ENCODE assay signal across 10 cellular contexts in the genomic region with DNA sequence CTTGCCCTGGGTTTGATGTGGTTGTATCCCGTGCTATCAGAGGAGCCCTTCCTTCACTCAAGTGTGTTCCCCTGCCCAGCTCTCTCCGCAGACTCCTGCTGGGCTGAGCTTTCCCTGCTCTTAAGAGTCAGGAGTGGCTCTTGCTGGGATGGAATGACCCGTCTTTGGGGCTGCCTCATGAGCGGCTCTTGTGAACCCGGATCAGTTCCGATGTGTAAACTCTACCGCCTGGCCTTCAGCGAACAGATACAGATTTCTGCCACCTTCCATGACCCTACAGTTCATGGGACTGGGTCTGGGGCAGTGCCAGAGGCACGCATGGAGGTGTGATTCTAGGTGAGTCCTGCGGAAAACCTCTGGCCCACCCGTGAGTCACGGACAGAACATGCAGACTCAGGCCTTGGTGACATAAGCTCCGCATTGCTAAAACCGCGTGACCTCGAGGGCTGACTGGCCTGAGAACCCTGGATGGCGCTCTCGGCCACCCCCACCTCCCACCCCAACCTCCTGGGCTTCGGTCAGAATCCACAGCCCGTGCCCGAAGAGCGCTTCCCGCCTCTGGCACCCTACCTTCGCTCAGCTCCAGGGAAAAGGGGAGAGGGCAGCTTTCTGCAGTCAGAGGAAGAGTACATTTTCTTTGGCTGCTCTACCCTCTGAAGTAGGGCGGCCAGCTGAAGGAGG. TPM values are rescaled to one million over a fixed set of nuclear protein-coding genes. Genes with fewer than 3 reads are reported as not detected.
DNase-seq lines count a peak whose midpoint lies in the region; ATAC-seq and TF ChIP-seq lines count a peak whose summit lies in the region.
"Had no signal": no experiment of that assay in that cellular context is flagged by ENCODE, and none has a peak within 500 bp of the region (broad histone marks: within the 10 kb centered on the region; RNA-seq: fewer than 3 reads in every experiment).

No MANE protein-coding gene starts in this region.

- no peak overlapping the region for H3K27ac ChIP-seq in endodermal cell (ENCODE audit: low read depth, low read length)
- H3K27ac ChIP-seq in muscle layer of colon (ENCODE audit: low read depth, low read length) = peak overlapping the region; percentile 79
- H3K27ac ChIP-seq in transverse colon = peak overlapping the region; percentile 92 to 97 (median 96)
- no peak overlapping the region for H3K27ac ChIP-seq in Karpas-422 (ENCODE audit: low read length)

- WGBS in endodermal cell (ENCODE audit: insufficient coverage in 1 of 2, insufficient read length in 1 of 2), 2 experiments = 10 to 15% methylated on average over 12 to 25 of the region's 25 CpGs
- WGBS in transverse colon (ENCODE audit: low coverage in 1 of 2), 2 donors = 92 to 100% methylated on average over 3 to 18 of the region's 25 CpGs

- no peak overlapping the region for H3K27ac Mint-ChIP-seq in activated T-cell treated with anti-CD3 and anti-CD28 coated beads, Interleukin-2, amount 50 U/mL, for 72 hours
- peak overlapping the region; percentile 9 for H3K27ac Mint-ChIP-seq in endodermal cell

- H3K27me3 ChIP-seq in endodermal cell (ENCODE audit: control insufficient read depth, insufficient read depth, low read length, poor library complexity, severe bottlenecking) (peaks cover 98% of the 10 kb centered on the region), muscle layer of colon (ENCODE audit: control insufficient read depth in 1 of 2, insufficient read depth in 2 of 2, low read length in 2 of 2) (no peaks in the 10 kb centered on the region), transverse colon (peaks cover 12% of the 10 kb centered on the region), Karpas-422 (ENCODE audit: low read length) (no peaks in the 10 kb centered on the region)

- no peak for TF ChIP-seq CTCF in endodermal cell (conservative IDR thresholded peaks at IDR 0.05)
- no peak for TF ChIP-seq CTCF in transverse colon (IDR thresholded peaks at IDR 0.05)

- no peaks in the 10 kb centered on the region for H3K9me2 ChIP-seq in Karpas-422 (replicated peaks; ENCODE audit: insufficient read depth, low read length)

- no peak for TF ChIP-seq POLR2A in transverse colon (IDR thresholded peaks at IDR 0.05)

- no peaks in the 10 kb centered on the region for H4K20me1 ChIP-seq in Karpas-422 (ENCODE audit: insufficient read depth, low read depth, low read length)

- intact Hi-C loops in transverse colon (cut with DNase I; ENCODE audit: low total_unique reads) = loop anchor here (5.0 kb wide), 1 partner anchor 199 kb away; no protein-coding TSS in a partner anchor

- in situ Hi-C loops in transverse colon (cut with MboI; ENCODE audit: low pct_ligation_motif_present in 1 of 4, low pct_unique_long_range_greater_than_20kb in 1 of 4, low sequenced_read_pairs in 3 of 4) = no loop called here

- no peak for DNase-seq in activated T-cell treated with anti-CD3 and anti-CD28 coated beads, Interleukin-2, amount 50 U/mL, for 72 hours
- DNase-seq in activated T-cell treated with anti-CD3 and anti-CD28 coated beads for 4 hours (no peak), endodermal cell (peak; percentile 78), transverse colon (no peak), Karpas-422 (no peak)
- DNase-seq: stimulated activated CD4-positive, alpha-beta T cell treated with anti-CD3 and anti-CD28 coated beads, Interleukin-15, amount 100 ng/mL, for 24 hours had no signal

- H3K4me3 Mint-ChIP-seq in activated T-cell treated with anti-CD3 and anti-CD28 coated beads, Interleukin-2, amount 50 U/mL, for 72 hours = peak overlapping the region; percentile 36 to 85
- H3K4me3 Mint-ChIP-seq in endodermal cell = peak overlapping the region; percentile 69

- H3K36me3 Mint-ChIP-seq in activated T-cell treated with anti-CD3 and anti-CD28 coated beads, Interleukin-2, amount 50 U/mL, for 72 hours (ENCODE audit: insufficient read depth in 2 of 2) = peaks cover 0 to 4% of the 10 kb centered on the region in 2 donors
- no peaks in the 10 kb centered on the region for H3K36me3 Mint-ChIP-seq in endodermal cell (ENCODE audit: low read depth)

- no peaks in the 10 kb centered on the region for H3K79me2 ChIP-seq in Karpas-422 (ENCODE audit: low read length)

- peaks cover 49% of the 10 kb centered on the region for H3K27me3 Mint-ChIP-seq in activated T-cell treated with anti-CD3 and anti-CD28 coated beads, Interleukin-2, amount 50 U/mL, for 72 hours (ENCODE audit: low read depth)
- peaks cover 96% of the 10 kb centered on the region for H3K27me3 Mint-ChIP-seq in endodermal cell (ENCODE audit: insufficient read depth)

- no peak overlapping the region for H3K4me2 ChIP-seq in Karpas-422 (ENCODE audit: low read depth, low read length, poor library complexity, severe bottlenecking)

- H3K9ac ChIP-seq in endodermal cell (ENCODE audit: extremely low read depth, low read length, poor library complexity, severe bottlenecking) (no peak overlapping the region), muscle layer of colon (ENCODE audit: low read length) (peak overlapping the region; percentile 83), Karpas-422 (ENCODE audit: low read length) (no peak overlapping the region)

- TF ChIP-seq EP300 in transverse colon (IDR thresholded peaks at IDR 0.05; ENCODE audit: low read depth) = no peak

- peak overlapping the region; percentile 74 for H3K4me3 ChIP-seq in endodermal cell (ENCODE audit: low read length)
- H3K4me3 ChIP-seq in muscle layer of colon (ENCODE audit: low read depth in 1 of 2, low read length in 2 of 2) = peak overlapping the region; percentile 47 to 58
- H3K4me3 ChIP-seq in transverse colon = peak overlapping the region in 3 of 4 donors; percentile 71 to 96 (median 81)
- H3K4me3 ChIP-seq in Karpas-422 (ENCODE audit: low read length) = no peak overlapping the region

- H3K4me1 Mint-ChIP-seq in activated T-cell treated with anti-CD3 and anti-CD28 coated beads, Interleukin-2, amount 50 U/mL, for 72 hours (ENCODE audit: low read depth) = no peaks in the 10 kb centered on the region
- H3K4me1 Mint-ChIP-seq in endodermal cell = peaks cover 34% of the 10 kb centered on the region

- H3K36me3 ChIP-seq in endodermal cell (ENCODE audit: control insufficient read depth, insufficient read depth, low read length) (no peaks in the 10 kb centered on the region), muscle layer of colon (ENCODE audit: insufficient read depth, low read length) (peaks cover 5% of the 10 kb centered on the region), transverse colon (peaks cover 0 to 2% (median 0%) of the 10 kb centered on the region in 4 donors), Karpas-422 (ENCODE audit: insufficient read depth, low read length) (no peaks in the 10 kb centered on the region)

- H2AFZ ChIP-seq in Karpas-422 (ENCODE audit: low read length) = no peak overlapping the region

- H3K9me3 ChIP-seq in endodermal cell (ENCODE audit: control insufficient read depth, low read length) = no peaks in the 10 kb centered on the region
- no peaks in the 10 kb centered on the region for H3K9me3 ChIP-seq in muscle layer of colon (ENCODE audit: low read length)
- no peaks in the 10 kb centered on the region for H3K9me3 ChIP-seq in transverse colon
- H3K9me3 ChIP-seq in Karpas-422 (ENCODE audit: low read length) = no peaks in the 10 kb centered on the region

- H3K4me1 ChIP-seq in endodermal cell (ENCODE audit: control insufficient read depth, insufficient read depth, low read length) (peaks cover 14% of the 10 kb centered on the region), muscle layer of colon (ENCODE audit: insufficient read depth, low read length) (peaks cover 33% of the 10 kb centered on the region), transverse colon (peaks cover 6 to 26% (median 19%) of the 10 kb centered on the region in 4 donors), Karpas-422 (ENCODE audit: low read length) (no peaks in the 10 kb centered on the region)

- no peaks in the 10 kb centered on the region for H3K9me3 Mint-ChIP-seq in activated T-cell treated with anti-CD3 and anti-CD28 coated beads, Interleukin-2, amount 50 U/mL, for 72 hours
- H3K9me3 Mint-ChIP-seq in endodermal cell = no peaks in the 10 kb centered on the region

- no peak for ATAC-seq in activated T-cell treated with anti-CD3 and anti-CD28 coated beads, Interleukin-2, amount 50 U/mL, for 72 hours (replicated peaks in 1 of 2)
- ATAC-seq in GM21723 (IDR thresholded peaks at IDR 0.05; ENCODE audit: unreplicated experiment) (no peak), GM18502 (IDR thresholded peaks at IDR 0.05; ENCODE audit: poor library complexity, unreplicated experiment) (no peak)

RNA-seq across cellular contexts. Expression of a gene that starts 1.3 kb away (rescaled TPM):
- total RNA-seq in activated T-cell treated with anti-CD3 and anti-CD28 coated beads, Interleukin-2, amount 50 U/mL, for 72 hours = 1 to 10 TPM; 3.3 to 4.0 TPM
- total RNA-seq in endodermal cell (1 to 10 TPM; 4.1 to 5.8 TPM), transverse colon (100 to 1,000 TPM; 108 to 271 (median 155) TPM)
- polyA plus RNA-seq in endodermal cell (2013, experiment 1 of 2) = 16.5 TPM
- polyA plus RNA-seq in endodermal cell (2013, experiment 2 of 2) = 16.8 TPM
- not detected in 2 replicates for total RNA-seq in Karpas-422 (2014; rRNA removed; shearing (Covaris generic); ENCODE audit: low replicate concordance)
- total RNA-seq: M059J had no signal

Comparison
In these comparisons a context has a peak if more than half of its experiments do, and no peak if none do; other contexts are left out.
1. H3K27ac ChIP-seq: peak in muscle layer of colon (single experiment) and transverse colon (4 of 4); none in endodermal cell (single experiment) and Karpas-422 (single experiment).
2. RNA of a gene that starts 1.3 kb away (total RNA-seq): 108 to 271 TPM in transverse colon; 4.1 to 5.8 TPM in endodermal cell, 3.3 to 4.0 TPM in activated T-cell treated with anti-CD3 and anti-CD28 coated beads, Interleukin-2, amount 50 U/mL, for 72 hours and not detected in Karpas-422; every median in the first group is over 10 times any median in the second.